26 cellular contexts compared by ENCODE assay signal in genomic region chr3:95813261-95813660, GRCh38.
"Had no signal": no experiment of that assay in that cellular context is flagged by ENCODE, and none has a peak within 500 bp of the region (broad histone marks: within the 10 kb centered on the region; RNA-seq: fewer than 3 reads in every experiment).

No MANE protein-coding gene starts in this region.

- H3K27ac ChIP-seq: left lung, lower lobe of right lung, skin epidermis, upper lobe of left lung, WERI-Rb-1 had no signal

- DNase-seq: activated CD4-positive, alpha-beta memory T cell treated with anti-CD3 and anti-CD28 coated beads for 36 hours; activated CD4-positive, alpha-beta T cell treated with anti-CD3 and anti-CD28 coated beads, Interleukin-2, amount 10 ng/mL, durations not matched to agents 24 days and 14 days; activated CD8-positive, alpha-beta memory T cell treated with anti-CD3 and anti-CD28 coated beads, Interleukin-2, amount 50 U/mL, for 4 hours; activated effector memory CD4-positive, alpha-beta T cell treated with anti-CD3 and anti-CD28 coated beads, Interleukin-2, amount 50 U/mL, for 16 hours; activated naive CD4-positive, alpha-beta T cell treated with anti-CD3 and anti-CD28 coated beads for 36 hours; activated naive CD8-positive, alpha-beta T cell treated with anti-CD3 and anti-CD28 coated beads, Interleukin-2, amount 10 ng/mL, durations not matched to agents 7 days and 5 days; activated T-cell treated with anti-CD3 and anti-CD28 coated beads, Interleukin-2, amount 50 U/mL, for 1 hour; amniotic stem cell; effector memory CD4-positive, alpha-beta T cell; kidney glomerular epithelial cell; left lung; lower lobe of right lung; mesenchymal stem cell; stimulated activated CD4-positive, alpha-beta T cell treated with anti-CD3 and anti-CD28 coated beads, Interleukin-4, amount 100 ng/mL, for 24 hours; SW 1271; T-helper 17 cell; T1000; upper lobe of left lung; WERI-Rb-1 had no signal

- ATAC-seq: activated CD4-positive, CD25-positive, alpha-beta regulatory T cell treated with anti-CD3 and anti-CD28 coated beads, Interleukin-2, amount 50 U/mL, for 24 hours; left lung; lower lobe of right lung; natural killer cell treated with Interleukin-12 subunit alpha and Interleukin-12 subunit beta and Interleukin-15 and Interleukin-18, amount 100 ng/mL, for 72 hours; sciatic nerve; stimulated activated effector memory CD8-positive, alpha-beta T cell treated with anti-CD3 and anti-CD28 coated beads, Interleukin-12 subunit alpha, Interleukin-12 subunit beta, amount 100 ng/mL, for 72 hours; T-helper 17 cell had no signal

- H3K4me3 Mint-ChIP-seq: activated CD4-positive, alpha-beta memory T cell treated with anti-CD3 and anti-CD28 coated beads for 36 hours; activated CD4-positive, alpha-beta T cell treated with anti-CD3 and anti-CD28 coated beads, Interleukin-2, amount 10 ng/mL, durations not matched to agents 24 days and 14 days; activated naive CD4-positive, alpha-beta T cell treated with anti-CD3 and anti-CD28 coated beads for 36 hours; activated naive CD8-positive, alpha-beta T cell treated with anti-CD3 and anti-CD28 coated beads, Interleukin-2, amount 10 ng/mL, durations not matched to agents 7 days and 5 days; activated T-helper 1 cell treated with anti-CD3 and anti-CD28 coated beads, Interleukin-12 subunit alpha, Interleukin-12 subunit beta, Interleukin-2, Interleukin-4 antibody, amounts not matched to agents 30 ng/mL and 10 ng/mL and 1 ng/mL, durations not matched to agents 14 hours and 24 hours and 36 hours; natural killer cell treated with Interleukin-12 subunit alpha and Interleukin-12 subunit beta and Interleukin-15 and Interleukin-18, amount 100 ng/mL, for 72 hours; stimulated activated effector memory CD8-positive, alpha-beta T cell treated with anti-CD3 and anti-CD28 coated beads, Interleukin-12 subunit alpha, Interleukin-12 subunit beta, amount 100 ng/mL, for 72 hours; stimulated activated naive CD8-positive, alpha-beta T cell treated with anti-CD3 and anti-CD28 coated beads, Interleukin-15, Interleukin-2, amounts not matched to agents 100 ng/mL and 50 ng/mL, for 24 hours; T-helper 17 cell had no signal

- H3K9me3 ChIP-seq: left lung, lower lobe of right lung, upper lobe of left lung had no signal

- H3K4me1 ChIP-seq: left lung, lower lobe of right lung, upper lobe of left lung had no signal

- H3K4me1 Mint-ChIP-seq: activated CD4-positive, alpha-beta T cell treated with anti-CD3 and anti-CD28 coated beads, Interleukin-2, amount 10 ng/mL, durations not matched to agents 24 days and 14 days; activated naive CD8-positive, alpha-beta T cell treated with anti-CD3 and anti-CD28 coated beads, Interleukin-2, amount 10 ng/mL, durations not matched to agents 7 days and 5 days; stimulated activated effector memory CD8-positive, alpha-beta T cell treated with anti-CD3 and anti-CD28 coated beads, Interleukin-12 subunit alpha, Interleukin-12 subunit beta, amount 100 ng/mL, for 72 hours; T-helper 17 cell had no signal

- H3K9me3 Mint-ChIP-seq: activated naive CD8-positive, alpha-beta T cell treated with anti-CD3 and anti-CD28 coated beads, Interleukin-2, amount 10 ng/mL, durations not matched to agents 7 days and 5 days; activated T-helper 1 cell treated with anti-CD3 and anti-CD28 coated beads, Interleukin-12 subunit alpha, Interleukin-12 subunit beta, Interleukin-2, Interleukin-4 antibody, amounts not matched to agents 30 ng/mL and 10 ng/mL and 1 ng/mL, durations not matched to agents 14 hours and 24 hours and 36 hours had no signal

- H3K4me3 ChIP-seq: left lung, lower lobe of right lung, skin epidermis, upper lobe of left lung had no signal

- H3K27me3 Mint-ChIP-seq: activated CD4-positive, alpha-beta memory T cell treated with anti-CD3 and anti-CD28 coated beads for 36 hours; activated CD4-positive, alpha-beta T cell treated with anti-CD3 and anti-CD28 coated beads, Interleukin-2, amount 10 ng/mL, durations not matched to agents 24 days and 14 days; activated naive CD8-positive, alpha-beta T cell treated with anti-CD3 and anti-CD28 coated beads, Interleukin-2, amount 10 ng/mL, durations not matched to agents 7 days and 5 days; natural killer cell treated with Interleukin-12 subunit alpha and Interleukin-12 subunit beta and Interleukin-15 and Interleukin-18, amount 100 ng/mL, for 72 hours; stimulated activated naive CD8-positive, alpha-beta T cell treated with anti-CD3 and anti-CD28 coated beads, Interleukin-15, Interleukin-2, amounts not matched to agents 100 ng/mL and 50 ng/mL, for 24 hours; T-helper 17 cell had no signal

- H3K27ac Mint-ChIP-seq: activated CD4-positive, alpha-beta memory T cell treated with anti-CD3 and anti-CD28 coated beads for 36 hours; activated CD4-positive, alpha-beta T cell treated with anti-CD3 and anti-CD28 coated beads, Interleukin-2, amount 10 ng/mL, durations not matched to agents 24 days and 14 days; activated naive CD4-positive, alpha-beta T cell treated with anti-CD3 and anti-CD28 coated beads for 36 hours; activated naive CD8-positive, alpha-beta T cell treated with anti-CD3 and anti-CD28 coated beads, Interleukin-2, amount 10 ng/mL, durations not matched to agents 7 days and 5 days; activated T-helper 1 cell treated with anti-CD3 and anti-CD28 coated beads, Interleukin-12 subunit alpha, Interleukin-12 subunit beta, Interleukin-2, Interleukin-4 antibody, amounts not matched to agents 30 ng/mL and 10 ng/mL and 1 ng/mL, durations not matched to agents 14 hours and 24 hours and 36 hours; natural killer cell treated with Interleukin-12 subunit alpha and Interleukin-12 subunit beta and Interleukin-15 and Interleukin-18, amount 100 ng/mL, for 72 hours; stimulated activated effector memory CD8-positive, alpha-beta T cell treated with anti-CD3 and anti-CD28 coated beads, Interleukin-12 subunit alpha, Interleukin-12 subunit beta, amount 100 ng/mL, for 72 hours; stimulated activated naive CD8-positive, alpha-beta T cell treated with anti-CD3 and anti-CD28 coated beads, Interleukin-15, Interleukin-2, amounts not matched to agents 100 ng/mL and 50 ng/mL, for 24 hours; T-helper 17 cell had no signal

- H3K36me3 Mint-ChIP-seq: activated CD4-positive, alpha-beta memory T cell treated with anti-CD3 and anti-CD28 coated beads for 36 hours; activated naive CD8-positive, alpha-beta T cell treated with anti-CD3 and anti-CD28 coated beads, Interleukin-2, amount 10 ng/mL, durations not matched to agents 7 days and 5 days; stimulated activated effector memory CD8-positive, alpha-beta T cell treated with anti-CD3 and anti-CD28 coated beads, Interleukin-12 subunit alpha, Interleukin-12 subunit beta, amount 100 ng/mL, for 72 hours had no signal

- H3K36me3 ChIP-seq: left lung, lower lobe of right lung, upper lobe of left lung, WERI-Rb-1 had no signal

- H3K27me3 ChIP-seq: left lung, upper lobe of left lung had no signal
